12 cellular contexts compared by ENCODE assay signal in genomic region chr20:56171087-56172012, GRCh38.
DNase-seq lines count a peak whose midpoint lies in the region; ATAC-seq and TF ChIP-seq lines count a peak whose summit lies in the region.
"Had no signal": no experiment of that assay in that cellular context is flagged by ENCODE, and none has a peak within 500 bp of the region (broad histone marks: within the 10 kb centered on the region; RNA-seq: fewer than 3 reads in every experiment).

No MANE protein-coding gene starts in this region.

- no peak overlapping the region for H3K4me3 ChIP-seq in choroid plexus epithelial cell (ENCODE audit: low read depth, low read length)
- no peak overlapping the region for H3K4me3 ChIP-seq in neural cell (ENCODE audit: low read length)
- no peak overlapping the region for H3K4me3 ChIP-seq in H7 (ENCODE audit: insufficient read depth, low read depth, low read length)
- H3K4me3 ChIP-seq: gastrocnemius medialis had no signal

- H3F3A ChIP-seq in neural cell (ENCODE audit: insufficient read depth, low read length, poor library complexity, severe bottlenecking), result no peaks in the 10 kb centered on the region

- no peaks in the 10 kb centered on the region for H3K4me1 Mint-ChIP-seq in stimulated activated memory B cell treated with anti-CD40 and anti-IgM and Interleukin-4, amounts not matched to agents 10 μg/mL and 1 μg/mL and 100 μg/mL, for 72 hours
- H3K4me1 Mint-ChIP-seq in stimulated activated naive CD8-positive, alpha-beta T cell treated with anti-CD3 and anti-CD28 coated beads, Interleukin-15, amount 100 ng/mL, for 72 hours, result no peaks in the 10 kb centered on the region
- H3K4me1 Mint-ChIP-seq: IgD-negative memory B cell had no signal

- no peak overlapping the region for H3K4me3 Mint-ChIP-seq in stimulated activated memory B cell treated with anti-CD40 and anti-IgM and Interleukin-4, amounts not matched to agents 10 μg/mL and 1 μg/mL and 100 μg/mL, for 72 hours
- no peak overlapping the region for H3K4me3 Mint-ChIP-seq in stimulated activated naive CD8-positive, alpha-beta T cell treated with anti-CD3 and anti-CD28 coated beads, Interleukin-15, amount 100 ng/mL, for 72 hours
- H3K4me3 Mint-ChIP-seq: activated naive CD8-positive, alpha-beta T cell; IgD-negative memory B cell; stimulated activated naive CD8-positive, alpha-beta T cell treated with anti-CD3 and anti-CD28 coated beads, Interleukin-15, Interleukin-2, amounts not matched to agents 100 ng/mL and 50 ng/mL, for 24 hours had no signal

- no peaks in the 10 kb centered on the region for H3K9me3 ChIP-seq in neural cell (ENCODE audit: low read length)
- H3K9me3 ChIP-seq: gastrocnemius medialis had no signal

- H3K4me2 ChIP-seq in neural cell (ENCODE audit: low read length), result no peak overlapping the region

- H3K27me3 ChIP-seq in neural cell (ENCODE audit: insufficient read depth, low read depth, low read length) (no peaks in the 10 kb centered on the region), H7 (ENCODE audit: control insufficient read depth, insufficient read depth, low read length) (no peaks in the 10 kb centered on the region)
- H3K27me3 ChIP-seq: gastrocnemius medialis had no signal

- no peak overlapping the region for H3K27ac ChIP-seq in neural cell (ENCODE audit: low read length)
- H3K27ac ChIP-seq: gastrocnemius medialis had no signal

- peak; percentile 20 for TF ChIP-seq CTCF in GM13977 (IDR thresholded peaks at IDR 0.05; ENCODE audit: extremely low read depth, insufficient read depth, missing control alignments)
- peak; percentile 6 for TF ChIP-seq CTCF in choroid plexus epithelial cell (conservative IDR thresholded peaks at IDR 0.05; ENCODE audit: low read depth, low read length)
- TF ChIP-seq CTCF in neural cell (IDR thresholded peaks at IDR 0.05; ENCODE audit: poor library complexity, severe bottlenecking), result peak; percentile 74

- no peak overlapping the region for H3K27ac Mint-ChIP-seq in stimulated activated memory B cell treated with anti-CD40 and anti-IgM and Interleukin-4, amounts not matched to agents 10 μg/mL and 1 μg/mL and 100 μg/mL, for 72 hours
- H3K27ac Mint-ChIP-seq in stimulated activated naive CD8-positive, alpha-beta T cell treated with anti-CD3 and anti-CD28 coated beads, Interleukin-15, amount 100 ng/mL, for 72 hours, result no peak overlapping the region
- H3K27ac Mint-ChIP-seq: activated naive CD8-positive, alpha-beta T cell; IgD-negative memory B cell; stimulated activated naive CD8-positive, alpha-beta T cell treated with anti-CD3 and anti-CD28 coated beads, Interleukin-15, Interleukin-2, amounts not matched to agents 100 ng/mL and 50 ng/mL, for 24 hours had no signal

- no peak overlapping the region for H3K9ac ChIP-seq in neural cell (ENCODE audit: low read length)

- H2AFZ ChIP-seq in neural cell (ENCODE audit: low read depth, low read length), result no peak overlapping the region

- no peak for DNase-seq in GM13977 (ENCODE audit: low spot score)
- peak; percentile 8 for DNase-seq in NCI-H82 treated with DMSO at 0.1 percent for 48 hours (lab: John Stamatoyannopoulos, UW; ENCODE audit: unreplicated experiment)
- peak; percentile 2 for DNase-seq in choroid plexus epithelial cell (ENCODE audit: low read depth)
- no peak for DNase-seq in H7
- DNase-seq in stimulated activated naive CD8-positive, alpha-beta T cell treated with anti-CD3 and anti-CD28 coated beads, Interleukin-15, amount 100 ng/mL, for 72 hours, result no peak
- DNase-seq: gastrocnemius medialis had no signal

- in situ Hi-C loops in GM13977 (cut with MboI; ENCODE audit: low pct_unique_long_range_greater_than_20kb, low sequenced_read_pairs, unreplicated experiment), result no loop called here

- no peaks in the 10 kb centered on the region for H3K27me3 Mint-ChIP-seq in stimulated activated memory B cell treated with anti-CD40 and anti-IgM and Interleukin-4, amounts not matched to agents 10 μg/mL and 1 μg/mL and 100 μg/mL, for 72 hours
- H3K27me3 Mint-ChIP-seq in stimulated activated naive CD8-positive, alpha-beta T cell treated with anti-CD3 and anti-CD28 coated beads, Interleukin-15, amount 100 ng/mL, for 72 hours, result no peaks in the 10 kb centered on the region
- H3K27me3 Mint-ChIP-seq: IgD-negative memory B cell; stimulated activated naive CD8-positive, alpha-beta T cell treated with anti-CD3 and anti-CD28 coated beads, Interleukin-15, Interleukin-2, amounts not matched to agents 100 ng/mL and 50 ng/mL, for 24 hours had no signal

- no peaks in the 10 kb centered on the region for H3K36me3 ChIP-seq in neural cell (ENCODE audit: insufficient read depth, low read length)
- H3K36me3 ChIP-seq in H7 (replicated peaks; ENCODE audit: control insufficient read depth, insufficient read depth, low read length), result no peaks in the 10 kb centered on the region
- H3K36me3 ChIP-seq: gastrocnemius medialis had no signal

- no peaks in the 10 kb centered on the region for H4K20me1 ChIP-seq in neural cell (ENCODE audit: insufficient read depth)

- no peak for TF ChIP-seq EP300 in neural cell (conservative IDR thresholded peaks at IDR 0.05; ENCODE audit: poor library complexity, severe bottlenecking)

- peak; percentile 79 for TF ChIP-seq RAD21 in neural cell (conservative IDR thresholded peaks at IDR 0.05)

- H3K79me2 ChIP-seq in neural cell (replicated peaks; ENCODE audit: insufficient read depth, low read length), result no peaks in the 10 kb centered on the region

- H3K9me3 Mint-ChIP-seq in stimulated activated memory B cell treated with anti-CD40 and anti-IgM and Interleukin-4, amounts not matched to agents 10 μg/mL and 1 μg/mL and 100 μg/mL, for 72 hours, result peaks cover 6% of the 10 kb centered on the region
- H3K9me3 Mint-ChIP-seq in stimulated activated naive CD8-positive, alpha-beta T cell treated with anti-CD3 and anti-CD28 coated beads, Interleukin-15, amount 100 ng/mL, for 72 hours, result peaks cover 5 to 21% of the 10 kb centered on the region in 2 donors

- ATAC-seq in GM18861 (IDR thresholded peaks at IDR 0.05; ENCODE audit: unreplicated experiment), result no peak
- ATAC-seq in stimulated activated memory B cell treated with anti-CD40 and anti-IgM and Interleukin-4, amounts not matched to agents 10 μg/mL and 1 μg/mL and 100 μg/mL, for 72 hours, result no peak
- ATAC-seq in stimulated activated naive CD8-positive, alpha-beta T cell treated with anti-CD3 and anti-CD28 coated beads, Interleukin-15, amount 100 ng/mL, for 72 hours, result no peak
- ATAC-seq: gastrocnemius medialis had no signal

- no peaks in the 10 kb centered on the region for H3K36me3 Mint-ChIP-seq in stimulated activated memory B cell treated with anti-CD40 and anti-IgM and Interleukin-4, amounts not matched to agents 10 μg/mL and 1 μg/mL and 100 μg/mL, for 72 hours
- H3K36me3 Mint-ChIP-seq: activated naive CD8-positive, alpha-beta T cell; IgD-negative memory B cell had no signal

- H3K9me2 ChIP-seq in neural cell (ENCODE audit: insufficient read depth, low read length), result no peaks in the 10 kb centered on the region

TF ChIP-seq in neural cell, 6 proteins besides CTCF, POLR2A, EP300 and RAD21:
- peak; percentile 86 for TF ChIP-seq SMC3 (conservative IDR thresholded peaks at IDR 0.05; ENCODE audit: poor library complexity)
- TF ChIP-seq REST (IDR thresholded peaks at IDR 0.05; ENCODE audit: borderline replicate concordance), result no peak

Comparison
In these comparisons a context has a peak if more than half of its experiments do, and no peak if none do; other contexts are left out.
1. DNase-seq: peak in NCI-H82 treated with DMSO at 0.1 percent for 48 hours (single experiment) and choroid plexus epithelial cell (single experiment); none in GM13977 (single experiment), H7 (single experiment) and stimulated activated naive CD8-positive, alpha-beta T cell treated with anti-CD3 and anti-CD28 coated beads, Interleukin-15, amount 100 ng/mL, for 72 hours (0 of 2).
2. CTCF ChIP-seq: peak in every context shown above with its lines; median percentile 74 in neural cell; 20 in GM13977; 6 in choroid plexus epithelial cell.